Comparison of ENCODE assay signal across 33 cellular contexts in the genomic region with DNA sequence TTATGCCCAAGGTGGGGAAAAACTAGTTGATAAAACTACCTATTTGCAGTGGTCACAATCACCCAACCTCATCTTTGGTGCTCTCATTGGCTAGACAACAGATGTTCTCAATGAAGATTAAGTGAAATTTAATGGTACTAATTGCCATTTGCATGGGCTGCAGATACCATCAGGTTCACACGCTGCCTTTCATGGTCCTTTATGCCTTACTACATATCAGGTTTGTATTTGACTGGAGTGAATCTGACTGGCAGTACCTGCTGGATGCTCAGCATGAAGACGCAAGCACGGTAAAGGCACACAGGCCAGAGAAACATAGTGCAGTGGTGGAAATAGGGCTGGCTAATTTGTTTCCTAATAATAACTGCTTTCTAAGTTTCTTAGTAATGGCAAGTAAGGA. TPM values are rescaled to one million over a fixed set of nuclear protein-coding genes. Genes with fewer than 3 reads are reported as not detected.
"Had no signal": no experiment of that assay in that cellular context is flagged by ENCODE, and none has a peak within 500 bp of the region (broad histone marks: within the 10 kb centered on the region; RNA-seq: fewer than 3 reads in every experiment).

No MANE protein-coding gene starts in this region.

- H3K4me3 Mint-ChIP-seq: activated B cell treated with CpG ODN at 0.5 μM for 24 hours; activated CD4-positive, alpha-beta memory T cell treated with anti-CD3 and anti-CD28 coated beads for 36 hours; activated CD4-positive, alpha-beta T cell treated with anti-CD3 and anti-CD28 coated beads, Interleukin-2, amount 10 ng/mL, durations not matched to agents 24 days and 14 days; activated CD8-positive, alpha-beta T cell treated with anti-CD3 and anti-CD28 coated beads for 36 hours; activated naive CD4-positive, alpha-beta T cell treated with anti-CD3 and anti-CD28 coated beads, Interleukin-2, amount 10 ng/mL, durations not matched to agents 7 days and 5 days; activated naive CD4-positive, alpha-beta T cell treated with anti-CD3 and anti-CD28 coated beads, Interleukin-2, amount 50 U/mL, for 24 hours; activated naive CD8-positive, alpha-beta T cell; activated naive CD8-positive, alpha-beta T cell treated with anti-CD3 and anti-CD28 coated beads, Interleukin-2, amount 10 ng/mL, durations not matched to agents 7 days and 5 days; activated naive CD8-positive, alpha-beta T cell treated with anti-CD3 and anti-CD28 coated beads, Interleukin-2, amount 50 U/mL, for 24 hours; activated T-cell treated with anti-CD3 and anti-CD28 coated beads, Interleukin-2, amount 50 U/mL, for 24 hours; T-helper 2 cell treated with Interferon-gamma antibody and Interleukin-4, amounts not matched to agents 5 μg/mL and 100 μg/mL, for 36 hours had no signal

- H3K36me3 ChIP-seq: ascending aorta, brain microvascular endothelial cell, breast epithelium had no signal

- H3K4me1 Mint-ChIP-seq: activated B cell treated with CpG ODN at 0.5 μM for 24 hours; activated CD4-positive, alpha-beta T cell treated with anti-CD3 and anti-CD28 coated beads, Interleukin-2, amount 10 ng/mL, durations not matched to agents 24 days and 14 days; activated naive CD4-positive, alpha-beta T cell treated with anti-CD3 and anti-CD28 coated beads, Interleukin-2, amount 10 ng/mL, durations not matched to agents 7 days and 5 days; activated naive CD4-positive, alpha-beta T cell treated with anti-CD3 and anti-CD28 coated beads, Interleukin-2, amount 50 U/mL, for 24 hours; activated naive CD8-positive, alpha-beta T cell treated with anti-CD3 and anti-CD28 coated beads, Interleukin-2, amount 10 ng/mL, durations not matched to agents 7 days and 5 days; activated naive CD8-positive, alpha-beta T cell treated with anti-CD3 and anti-CD28 coated beads, Interleukin-2, amount 50 U/mL, for 24 hours had no signal

- H3K9me3 Mint-ChIP-seq: activated B cell treated with CpG ODN at 0.5 μM for 24 hours; activated CD4-positive, alpha-beta memory T cell treated with anti-CD3 and anti-CD28 coated beads for 36 hours; activated CD4-positive, alpha-beta T cell treated with anti-CD3 and anti-CD28 coated beads, Interleukin-2, amount 10 ng/mL, durations not matched to agents 24 days and 14 days; activated CD8-positive, alpha-beta T cell treated with anti-CD3 and anti-CD28 coated beads for 36 hours; activated naive CD4-positive, alpha-beta T cell treated with anti-CD3 and anti-CD28 coated beads, Interleukin-2, amount 10 ng/mL, durations not matched to agents 7 days and 5 days; activated naive CD4-positive, alpha-beta T cell treated with anti-CD3 and anti-CD28 coated beads, Interleukin-2, amount 50 U/mL, for 24 hours; activated naive CD8-positive, alpha-beta T cell treated with anti-CD3 and anti-CD28 coated beads, Interleukin-2, amount 10 ng/mL, durations not matched to agents 7 days and 5 days; activated naive CD8-positive, alpha-beta T cell treated with anti-CD3 and anti-CD28 coated beads, Interleukin-2, amount 50 U/mL, for 24 hours; activated T-cell treated with anti-CD3 and anti-CD28 coated beads, Interleukin-2, amount 50 U/mL, for 24 hours; activated T-helper 2 cell treated with anti-CD3 and anti-CD28 coated beads, Interferon-gamma antibody, Interleukin-2, Interleukin-4, amounts not matched to agents 10 μg/mL and 5 μg/mL and 100 μg/mL, durations not matched to agents 14 hours and 24 hours and 36 hours; T-helper 2 cell treated with Interferon-gamma antibody and Interleukin-4, amounts not matched to agents 5 μg/mL and 100 μg/mL, for 36 hours had no signal

- H3K4me1 ChIP-seq: ascending aorta, body of pancreas, breast epithelium had no signal

- H3K9me3 ChIP-seq: ascending aorta, body of pancreas, breast epithelium had no signal

- H3K4me3 ChIP-seq: ascending aorta, body of pancreas, breast epithelium, coronary artery had no signal

- H3K27ac Mint-ChIP-seq: activated B cell treated with CpG ODN at 0.5 μM for 24 hours; activated CD4-positive, alpha-beta memory T cell treated with anti-CD3 and anti-CD28 coated beads for 36 hours; activated CD4-positive, alpha-beta T cell treated with anti-CD3 and anti-CD28 coated beads, Interleukin-2, amount 10 ng/mL, durations not matched to agents 24 days and 14 days; activated CD8-positive, alpha-beta T cell treated with anti-CD3 and anti-CD28 coated beads for 36 hours; activated naive CD4-positive, alpha-beta T cell treated with anti-CD3 and anti-CD28 coated beads, Interleukin-2, amount 10 ng/mL, durations not matched to agents 7 days and 5 days; activated naive CD4-positive, alpha-beta T cell treated with anti-CD3 and anti-CD28 coated beads, Interleukin-2, amount 50 U/mL, for 24 hours; activated naive CD8-positive, alpha-beta T cell; activated naive CD8-positive, alpha-beta T cell treated with anti-CD3 and anti-CD28 coated beads, Interleukin-2, amount 10 ng/mL, durations not matched to agents 7 days and 5 days; activated naive CD8-positive, alpha-beta T cell treated with anti-CD3 and anti-CD28 coated beads, Interleukin-2, amount 50 U/mL, for 24 hours; activated T-cell treated with anti-CD3 and anti-CD28 coated beads, Interleukin-2, amount 50 U/mL, for 24 hours; activated T-helper 2 cell treated with anti-CD3 and anti-CD28 coated beads, Interferon-gamma antibody, Interleukin-2, Interleukin-4, amounts not matched to agents 10 μg/mL and 5 μg/mL and 100 μg/mL, durations not matched to agents 14 hours and 24 hours and 36 hours; T-helper 2 cell treated with Interferon-gamma antibody and Interleukin-4, amounts not matched to agents 5 μg/mL and 100 μg/mL, for 36 hours had no signal

- ATAC-seq: activated CD8-positive, alpha-beta T cell treated with anti-CD3 and anti-CD28 coated beads for 36 hours; activated naive CD8-positive, alpha-beta T cell treated with anti-CD3 and anti-CD28 coated beads, Interleukin-2, amount 50 U/mL, for 24 hours; body of pancreas had no signal

- H3K27ac ChIP-seq: ascending aorta, body of pancreas, brain microvascular endothelial cell, breast epithelium, coronary artery, VCaP had no signal

- H3K36me3 Mint-ChIP-seq: activated CD4-positive, alpha-beta memory T cell treated with anti-CD3 and anti-CD28 coated beads for 36 hours; activated naive CD4-positive, alpha-beta T cell treated with anti-CD3 and anti-CD28 coated beads, Interleukin-2, amount 10 ng/mL, durations not matched to agents 7 days and 5 days; activated naive CD4-positive, alpha-beta T cell treated with anti-CD3 and anti-CD28 coated beads, Interleukin-2, amount 50 U/mL, for 24 hours; activated naive CD8-positive, alpha-beta T cell; activated naive CD8-positive, alpha-beta T cell treated with anti-CD3 and anti-CD28 coated beads, Interleukin-2, amount 10 ng/mL, durations not matched to agents 7 days and 5 days had no signal

- H3K27me3 Mint-ChIP-seq: activated B cell treated with CpG ODN at 0.5 μM for 24 hours; activated CD4-positive, alpha-beta memory T cell treated with anti-CD3 and anti-CD28 coated beads for 36 hours; activated CD4-positive, alpha-beta T cell treated with anti-CD3 and anti-CD28 coated beads, Interleukin-2, amount 10 ng/mL, durations not matched to agents 24 days and 14 days; activated CD8-positive, alpha-beta T cell treated with anti-CD3 and anti-CD28 coated beads for 36 hours; activated naive CD4-positive, alpha-beta T cell treated with anti-CD3 and anti-CD28 coated beads, Interleukin-2, amount 10 ng/mL, durations not matched to agents 7 days and 5 days; activated naive CD4-positive, alpha-beta T cell treated with anti-CD3 and anti-CD28 coated beads, Interleukin-2, amount 50 U/mL, for 24 hours; activated naive CD8-positive, alpha-beta T cell; activated naive CD8-positive, alpha-beta T cell treated with anti-CD3 and anti-CD28 coated beads, Interleukin-2, amount 10 ng/mL, durations not matched to agents 7 days and 5 days; activated naive CD8-positive, alpha-beta T cell treated with anti-CD3 and anti-CD28 coated beads, Interleukin-2, amount 50 U/mL, for 24 hours had no signal

- DNase-seq: activated B cell treated with CpG ODN at 0.5 μM for 24 hours; activated CD4-positive, alpha-beta memory T cell treated with anti-CD3 and anti-CD28 coated beads for 36 hours; activated CD4-positive, alpha-beta T cell treated with anti-CD3 and anti-CD28 coated beads for 4 hours; activated CD4-positive, alpha-beta T cell treated with anti-CD3 and anti-CD28 coated beads, Interleukin-2, amount 10 ng/mL, durations not matched to agents 24 days and 14 days; activated CD4-positive, alpha-beta T cell treated with anti-CD3 and anti-CD28 coated beads, Interleukin-2, amount 50 U/mL, for 1 hour; activated CD4-positive, alpha-beta T cell treated with anti-CD3 and anti-CD28 coated beads, Interleukin-2, amount 50 U/mL, for 4 hours; activated CD4-positive, CD25-positive, alpha-beta regulatory T cell treated with anti-CD3 and anti-CD28 coated beads, Interleukin-2, amount 50 U/mL, for 72 hours; activated CD8-positive, alpha-beta memory T cell treated with anti-CD3 and anti-CD28 coated beads, Interleukin-2, amount 50 U/mL, for 48 hours; activated CD8-positive, alpha-beta T cell treated with anti-CD3 and anti-CD28 coated beads for 36 hours; activated effector memory CD4-positive, alpha-beta T cell treated with Interleukin-2 at 50 U/mL for 16 hours; activated gamma-delta T cell; activated naive CD4-positive, alpha-beta T cell treated with anti-CD3 and anti-CD28 coated beads, Interleukin-2, amount 10 ng/mL, durations not matched to agents 7 days and 5 days; activated naive CD4-positive, alpha-beta T cell treated with Interleukin-2 at 50 U/mL for 16 hours; activated naive CD8-positive, alpha-beta T cell treated with anti-CD3 and anti-CD28 coated beads, Interleukin-2, amount 10 ng/mL, durations not matched to agents 7 days and 5 days; activated naive CD8-positive, alpha-beta T cell treated with anti-CD3 and anti-CD28 coated beads, Interleukin-2, amount 50 U/mL, for 24 hours; activated T-cell treated with anti-CD3 and anti-CD28 coated beads, Interleukin-2, amount 50 U/mL, for 24 hours; activated T-cell treated with anti-CD3 and anti-CD28 coated beads, Interleukin-2, amount 50 U/mL, for 48 hours; amygdala; anterior cingulate cortex; body of pancreas; brain microvascular endothelial cell; central memory CD4-positive, alpha-beta T cell; T-helper 2 cell; T-helper 9 cell had no signal

- H3K27me3 ChIP-seq: ascending aorta, body of pancreas, brain microvascular endothelial cell had no signal

RNA-seq across cellular contexts. Expression of a gene that starts 48.3 kb away (rescaled TPM):
- total RNA-seq: activated B cell treated with CpG ODN at 0.5 μM for 24 hours; activated CD4-positive, alpha-beta memory T cell treated with anti-CD3 and anti-CD28 coated beads for 36 hours; activated CD4-positive, alpha-beta T cell treated with anti-CD3 and anti-CD28 coated beads, Interleukin-2, amount 10 ng/mL, durations not matched to agents 24 days and 14 days; activated CD8-positive, alpha-beta memory T cell treated with anti-CD3 and anti-CD28 coated beads for 36 hours; activated CD8-positive, alpha-beta T cell treated with anti-CD3 and anti-CD28 coated beads for 36 hours; activated naive CD8-positive, alpha-beta T cell treated with anti-CD3 and anti-CD28 coated beads, Interleukin-2, amount 10 ng/mL, durations not matched to agents 7 days and 5 days; activated T-helper 2 cell treated with anti-CD3 and anti-CD28 coated beads, Interferon-gamma antibody, Interleukin-2, Interleukin-4, amounts not matched to agents 10 μg/mL and 5 μg/mL and 100 μg/mL, durations not matched to agents 14 hours and 24 hours and 36 hours; ascending aorta had no signal
